ENCODE assay signal across 18 cellular contexts in genomic region chr16:14063618-14064581, GRCh38. TPM values are rescaled to one million over a fixed set of nuclear protein-coding genes. Genes with fewer than 3 reads are reported as not detected.
A peak's percentile ranks its signal among the peaks of the same experiment; 100 is the strongest.
DNase-seq lines count a peak whose midpoint lies in the region; ATAC-seq, FAIRE-seq and TF ChIP-seq lines count a peak whose summit lies in the region.
"Had no signal": no experiment of that assay in that cellular context is flagged by ENCODE, and none has a peak within 500 bp of the region (broad histone marks: within the 10 kb centered on the region; RNA-seq: fewer than 3 reads in every experiment).

No MANE protein-coding gene starts in this region.

- peaks cover 12% of the 10 kb centered on the region for H3K4me1 Mint-ChIP-seq in HFFc6 (ENCODE audit: low read depth)
- H3K4me1 Mint-ChIP-seq: CD8-positive, alpha-beta memory T cell had no signal

- H3K18ac ChIP-seq in H1 (ENCODE audit: extremely low read depth, low read length) = no peak overlapping the region

- no peaks in the 10 kb centered on the region for H4K20me1 ChIP-seq in H1 (replicated peaks in 1 of 2; ENCODE audit: control insufficient read depth in 1 of 2, insufficient read depth in 2 of 2, low read length in 2 of 2)
- H4K20me1 ChIP-seq: BLaER1 had no signal

- H3K14ac ChIP-seq in H1 (ENCODE audit: insufficient read length) = no peak overlapping the region

- H2BK5ac ChIP-seq in H1 (ENCODE audit: low read depth, low read length) = no peak overlapping the region

- H3K27me3 ChIP-seq in right atrium auricular region (no peaks in the 10 kb centered on the region), H1 (replicated peaks in 1 of 4; ENCODE audit: control insufficient read depth in 3 of 4, extremely low read depth in 1 of 4, insufficient read depth in 3 of 4, low read length in 3 of 4) (no peaks in the 10 kb centered on the region), uterus (no peaks in the 10 kb centered on the region)
- H3K27me3 ChIP-seq: BLaER1 had no signal

- no peak overlapping the region for H3K4me3 Mint-ChIP-seq in HFFc6
- H3K4me3 Mint-ChIP-seq: CD8-positive, alpha-beta memory T cell had no signal

- no peaks in the 10 kb centered on the region for H3K4me1 ChIP-seq in right atrium auricular region
- H3K4me1 ChIP-seq in H1 (replicated peaks in 1 of 4; ENCODE audit: control insufficient read depth in 3 of 4, insufficient read depth in 4 of 4, low read length in 3 of 4) = no peaks in the 10 kb centered on the region
- H3K4me1 ChIP-seq in uterus = no peaks in the 10 kb centered on the region
- H3K4me1 ChIP-seq: BLaER1 had no signal

- H4K8ac ChIP-seq in H1 (ENCODE audit: extremely low read depth, insufficient read depth, low read length) = no peak overlapping the region

- no peaks in the 10 kb centered on the region for H3K79me2 ChIP-seq in H1 (ENCODE audit: control insufficient read depth in 1 of 2, insufficient read depth in 2 of 2, low read length in 2 of 2)

- H2BK120ac ChIP-seq in H1 (replicated peaks; ENCODE audit: low read depth, low read length) = no peak overlapping the region

- H3K36me3 Mint-ChIP-seq in HFFc6 (ENCODE audit: low read depth) = no peaks in the 10 kb centered on the region
- H3K36me3 Mint-ChIP-seq: CD8-positive, alpha-beta memory T cell had no signal

- H3K27ac ChIP-seq in right atrium auricular region (no peak overlapping the region), H1 (ENCODE audit: low read depth, low read length) (no peak overlapping the region), uterus (no peak overlapping the region)
- H3K27ac ChIP-seq: 22Rv1, BLaER1, HL-60 had no signal

- H2BK12ac ChIP-seq in H1 (ENCODE audit: low read depth, low read length) = no peak overlapping the region

- FAIRE-seq in H1 (lab: Jason Lieb, UNC) = no peak
- FAIRE-seq: GM12892, GM19239 had no signal

- peaks cover 6% of the 10 kb centered on the region for H3K27me3 Mint-ChIP-seq in HFFc6 (ENCODE audit: insufficient read depth)

- H3K9me3 ChIP-seq in right atrium auricular region (no peaks in the 10 kb centered on the region), H1 (ENCODE audit: insufficient read depth in 2 of 2, low read depth in 1 of 2, low read length in 1 of 2) (no peaks in the 10 kb centered on the region), uterus (no peaks in the 10 kb centered on the region)

- no peak overlapping the region for H3K56ac ChIP-seq in H1 (replicated peaks; ENCODE audit: insufficient read length, low read depth, low read length)

- no peak overlapping the region for H2BK15ac ChIP-seq in H1 (ENCODE audit: low read length)

- no peaks in the 10 kb centered on the region for H3K23me2 ChIP-seq in H1 (ENCODE audit: low read depth, low read length)

- CTCF ChIA-PET in H1 (lab: Charles Lee; ENCODE audit: partially characterized antibody) = interaction anchor here (1.5 kb wide), 1 partner anchor 10 kb away, joined by 5 read pairs; no protein-coding TSS in a partner anchor

- H3K4me3 ChIP-seq in right atrium auricular region = no peak overlapping the region
- H3K4me3 ChIP-seq in H1 (ENCODE audit: extremely low read depth in 1 of 4, insufficient read depth in 2 of 4, low read depth in 3 of 4, low read length in 4 of 4) = no peak overlapping the region
- H3K4me3 ChIP-seq in uterus = no peak overlapping the region
- H3K4me3 ChIP-seq: BLaER1 had no signal

- H3K9me3 Mint-ChIP-seq in HFFc6 = peaks cover 14% of the 10 kb centered on the region; the same call in 1 of the 2 replicates

- no peak overlapping the region for H2AFZ ChIP-seq in H1 (ENCODE audit: low read length)

- H2AK5ac ChIP-seq in H1 (ENCODE audit: low read depth, low read length) = no peak overlapping the region

- intact Hi-C loops in left cardiac atrium (cut with DNase I) (no loop called here), uterus (cut with DNase I; ENCODE audit: low total_unique reads) (no loop called here)

- H4K5ac ChIP-seq in H1 (ENCODE audit: insufficient read length, low read depth, low read length) = no peak overlapping the region

- TF ChIP-seq EP300 in H1 (IDR thresholded peaks at IDR 0.05; ENCODE audit: borderline replicate concordance in 1 of 2, low read depth in 2 of 2, low read length in 2 of 2) = no peak

- H3K4ac ChIP-seq in H1 (replicated peaks; ENCODE audit: insufficient read length, low read depth, low read length) = no peak overlapping the region

- H3K4me2 ChIP-seq in H1 (ENCODE audit: insufficient read depth in 1 of 2, low read depth in 2 of 2, low read length in 2 of 2) = no peak overlapping the region
- H3K4me2 ChIP-seq: BLaER1 had no signal

- no peak overlapping the region for H2BK20ac ChIP-seq in H1 (ENCODE audit: low read length)

- TF ChIP-seq RAD21 in H1 (IDR thresholded peaks at IDR 0.05 in 1 of 2, conservative IDR thresholded peaks at IDR 0.05 in 1 of 2; ENCODE audit: low read depth in 2 of 2, low read length in 2 of 2) = no peak

- POLR2A ChIA-PET in H1 (lab: Charles Lee; ENCODE audit: partially characterized antibody) = no interaction called here

- no peak overlapping the region for H4K91ac ChIP-seq in H1 (replicated peaks; ENCODE audit: insufficient read length, low read length)

- DNase-seq in right atrium auricular region (ENCODE audit: low spot score) (peak; percentile 11), left cardiac atrium (no peak), HFFc6 (peak; percentile 65), H1 (ENCODE audit: low read depth in 1 of 2, low spot score in 2 of 2) (no peak), putamen (ENCODE audit: low spot score) (no peak), uterus (no peak)
- DNase-seq in activated CD4-positive, alpha-beta T cell treated with anti-CD3 and anti-CD28 coated beads for 1 hour = no peak
- DNase-seq: AML-193; CD8-positive, alpha-beta memory T cell; GDM1; HCEC 1CT; KBM-7 had no signal

- TF ChIP-seq POLR2A in H1 (IDR thresholded peaks at IDR 0.05; ENCODE audit: control extremely low read depth in 1 of 2, low read depth in 2 of 2, low read length in 2 of 2) = no peak
- TF ChIP-seq POLR2A in uterus (IDR thresholded peaks at IDR 0.05) = no peak

- H3K27ac Mint-ChIP-seq in HFFc6 = no peak overlapping the region
- H3K27ac Mint-ChIP-seq: CD8-positive, alpha-beta memory T cell had no signal

- no peak for ATAC-seq in left cardiac atrium
- ATAC-seq in SK-N-SH treated with all-trans-retinoic acid at 6 μM for 48 hours = no peak

- H3K79me1 ChIP-seq in H1 (ENCODE audit: low read depth, low read length) = no peaks in the 10 kb centered on the region

- H3K36me3 ChIP-seq in right atrium auricular region (no peaks in the 10 kb centered on the region), H1 (ENCODE audit: control insufficient read depth in 2 of 4, insufficient read depth in 4 of 4, low read length in 3 of 4) (no peaks in the 10 kb centered on the region), uterus (no peaks in the 10 kb centered on the region)
- H3K36me3 ChIP-seq: BLaER1 had no signal

- H3K23ac ChIP-seq in H1 (ENCODE audit: insufficient read length) = no peak overlapping the region

- 95% methylated on average over 6 of the region's 6 CpGs; no CpG with 5 or more reads in 1 of the 2 experiments for WGBS in H1 (ENCODE audit: extremely low coverage in 1 of 2, insufficient coverage in 1 of 2, insufficient read length in 1 of 2, insufficient replicate concordance in 2 of 2, low coverage in 1 of 2, low lambda C conversion rate in 2 of 2, missing lambda C conversion rate in 1 of 2), 2 experiments

- TF ChIP-seq CTCF in right atrium auricular region (IDR thresholded peaks at IDR 0.05) = no peak
- no peak for TF ChIP-seq CTCF in HFFc6 (IDR thresholded peaks at IDR 0.05)
- TF ChIP-seq CTCF in H1 (IDR thresholded peaks at IDR 0.05; ENCODE audit: control extremely low read depth in 1 of 3, insufficient read depth in 1 of 3, low read depth in 1 of 3, low read length in 3 of 3) = no peak
- TF ChIP-seq CTCF in uterus (IDR thresholded peaks at IDR 0.05) = no peak

- no peak overlapping the region for H3K9ac ChIP-seq in H1 (replicated peaks in 1 of 4; ENCODE audit: extremely low read depth in 1 of 4, low read depth in 3 of 4, low read length in 3 of 4)
- H3K9ac ChIP-seq: BLaER1 had no signal

TF ChIP-seq in H1, 55 proteins besides CTCF, POLR2A, EP300 and RAD21:
- TF ChIP-seq ASH2L (IDR thresholded peaks at IDR 0.05; ENCODE audit: low read length) (no peak), KDM1A (IDR thresholded peaks at IDR 0.05; ENCODE audit: borderline replicate concordance, low read length) (peak; percentile 51; the same call in 1 of the 2 replicates)

TF ChIP-seq in SK-N-SH treated with all-trans-retinoic acid at 6 μM for 48 hours, 23 proteins besides CTCF, POLR2A, EP300 and RAD21 (continues in another document):
- TF ChIP-seq SNAI2 (CRISPR knock-in tag; IDR thresholded peaks at IDR 0.05) (no peak), PATZ1 (CRISPR knock-in tag; IDR thresholded peaks at IDR 0.05; ENCODE audit: borderline replicate concordance) (no peak), BACH2 (CRISPR knock-in tag; IDR thresholded peaks at IDR 0.05; ENCODE audit: borderline replicate concordance) (no peak), CSDC2 (CRISPR knock-in tag; IDR thresholded peaks at IDR 0.05) (no peak)

RNA-seq across cellular contexts. Expression of gene MRTFB, which starts 7.2 kb away (rescaled TPM):
- 10 to 100 TPM; 38.6 to 46.5 TPM for total RNA-seq in right atrium auricular region
- 10 to 100 TPM; 34.7 to 36.8 TPM for total RNA-seq in left cardiac atrium
- total RNA-seq in HFFc6 (2021; fragmentation: NEBNext Ultra II Directional; extraction: Animal tissue kit (Norgen Biotek cat#: 25700)) = 10 to 100 TPM; 10.3 to 16.9 (median 14.0) TPM
- 28.3 and 34.9 TPM in 2 replicates for total RNA-seq in H1 (2021; fragmentation: NEBNext Ultra II Directional; extraction: Animal tissue kit (Norgen Biotek cat#: 25700))
- 13.5 and 17.8 TPM in 2 replicates for polyA plus RNA-seq in H1 (2011; rRNA removed)
- polyA plus RNA-seq in H1 (2011; cell fraction: cytosol; rRNA removed) = 10.2 TPM
- 50.2 TPM for polyA plus RNA-seq in H1 (2011; cell fraction: nucleus; rRNA removed)
- polyA plus RNA-seq in H1 (2012, experiment 1 of 2) = 9.0 to 14.1 TPM (median 10.5 TPM) in 4 replicates
- 2.0 TPM for polyA plus RNA-seq in H1 (2012, experiment 2 of 2)
- polyA plus RNA-seq in H1 (2013, experiment 1 of 2) = 15.1 TPM
- polyA plus RNA-seq in H1 (2013, experiment 2 of 2) = 13.0 TPM
- polyA minus RNA-seq in H1 (2011; rRNA and poly(A)+ RNA removed) = 32.5 and 41.2 TPM in 2 replicates
- polyA minus RNA-seq in H1 (2011; cell fraction: cytosol; rRNA and poly(A)+ RNA removed) = 19.8 TPM
- polyA minus RNA-seq in H1 (2011; cell fraction: nucleus; rRNA and poly(A)+ RNA removed) = 66.1 TPM
- total RNA-seq in uterus = 100 to 1,000 TPM in 1 of 4 donors, 10 to 100 TPM in 3; 49.8 to 178 (median 75.1) TPM

Comparison
In these comparisons a context has a peak if more than half of its experiments do, and no peak if none do; other contexts are left out.
1. DNase-seq: peak in right atrium auricular region (single experiment) and HFFc6 (single experiment); none in left cardiac atrium (single experiment), H1 (0 of 2), putamen (single experiment), uterus (0 of 2) and activated CD4-positive, alpha-beta T cell treated with anti-CD3 and anti-CD28 coated beads for 1 hour (single experiment).